8 cellular contexts compared by ENCODE assay signal in genomic region chr12:85874064-85874463, GRCh38. TPM values are rescaled to one million over a fixed set of nuclear protein-coding genes. Genes with fewer than 3 reads are reported as not detected.
A peak's percentile ranks its signal among the peaks of the same experiment; 100 is the strongest.
DNase-seq lines count a peak whose midpoint lies in the region; ATAC-seq, FAIRE-seq and TF ChIP-seq lines count a peak whose summit lies in the region.

Gene NTS (plus strand): TSS chr12:85874295. CDS start chr12:85874404, 109 bp downstream.

- H3K4me2 ChIP-seq in GM12878 (ENCODE audit: control insufficient read depth, insufficient read depth): no peak within 1 kb of the TSS

- H3K36me3 ChIP-seq in GM12878 (ENCODE audit: control insufficient read depth in 2 of 2, insufficient read depth in 2 of 2, low read length in 1 of 2) (no peaks in the 10 kb centered on the region), gastrocnemius medialis (no peaks in the 10 kb centered on the region)

- H3K4me1 ChIP-seq in GM12878 (ENCODE audit: control insufficient read depth, insufficient read depth, low read length): no peaks in the 10 kb centered on the region
- H3K4me1 ChIP-seq in gastrocnemius medialis: no peaks in the 10 kb centered on the region

- CTCF ChIA-PET in GM12878 (lab: Yijun Ruan, JAX): interaction anchor here (0.7 to 9.3 kb wide), 4 partner anchors 19 to 449 kb away, joined by 3 to 86 read pairs (median 11); no protein-coding TSS in a partner anchor

- intact Hi-C loops in GM12878 (cut with micrococcal nuclease; ENCODE audit: unreplicated experiment) (no loop called here), gastrocnemius medialis (cut with DNase I; ENCODE audit: low total_unique reads) (no loop called here)

- no TSS peak for BruUV-seq in GM12878 (replicated peaks; lab: Mats Ljungman, UMichigan)

- POLR2A ChIA-PET in GM12878 (lab: Charles Lee): no interaction called here

- H3K79me2 ChIP-seq in GM12878 (ENCODE audit: control insufficient read depth, insufficient read depth, low read length): no peaks in the 10 kb centered on the region

- RAD21 ChIA-PET in GM12878 (lab: Charles Lee; ENCODE audit: unreplicated experiment): no interaction called here

- no peak for FAIRE-seq in GM12878 (lab: Jason Lieb, UNC)

- peak; percentile 52 for DNase-seq in ELF-1 (ENCODE audit: low read depth, low spot score)
- DNase-seq in KBM-7: peak; percentile 66
- no peak for DNase-seq in GM12878 (ENCODE audit: low read depth, low spot score)
- no peak for DNase-seq in gastrocnemius medialis
- no peak for DNase-seq in NCI-H774 (lab: John Stamatoyannopoulos, UW)
- DNase-seq in NCI-H187 (lab: John Stamatoyannopoulos, UW): no peak
- DNase-seq in epidermal melanocyte (ENCODE audit: insufficient read length, low spot score): no peak

- H3K9me3 ChIP-seq in GM12878 (replicated peaks; ENCODE audit: control insufficient read depth, insufficient read depth, low read length) (no peaks in the 10 kb centered on the region), gastrocnemius medialis (no peaks in the 10 kb centered on the region)

- TF ChIP-seq POLR2A in GM12878 (IDR thresholded peaks at IDR 0.05; ENCODE audit: low read depth, low read length) (no peak), gastrocnemius medialis (IDR thresholded peaks at IDR 0.05) (no peak)

- no peak within 1 kb of the TSS for H3K9ac ChIP-seq in GM12878 (ENCODE audit: control insufficient read depth, insufficient read depth, low read length)

- no peak for TF ChIP-seq CTCF in GM12878 (IDR thresholded peaks at IDR 0.05 in 2 of 3, conservative IDR thresholded peaks at IDR 0.05 in 1 of 3; ENCODE audit: control insufficient read depth in 2 of 3, extremely low read depth in 1 of 3, insufficient read depth in 1 of 3, low read depth in 3 of 3, low read length in 3 of 3)
- no peak for TF ChIP-seq CTCF in gastrocnemius medialis (IDR thresholded peaks at IDR 0.05 in 4 of 5, conservative IDR thresholded peaks at IDR 0.05 in 1 of 5)

- no peak for TF ChIP-seq RAD21 in GM12878 (IDR thresholded peaks at IDR 0.05; ENCODE audit: insufficient read depth, low read depth, low read length)

- TF ChIP-seq EP300 in GM12878 (IDR thresholded peaks at IDR 0.05; ENCODE audit: borderline replicate concordance in 1 of 2, control insufficient read depth in 1 of 2, low read depth in 2 of 2, low read length in 2 of 2): no peak

- in situ Hi-C loops in KBM-7 (cut with MboI; ENCODE audit: low pct_unique_long_range_greater_than_20kb, low sequenced_read_pairs): loop anchor here (25.0 kb wide), 1 partner anchor 287 kb away; no protein-coding TSS in a partner anchor
- in situ Hi-C loops in GM12878 (cut with MboI): no loop called here
- in situ Hi-C loops in gastrocnemius medialis (cut with MboI; ENCODE audit: low sequenced_read_pairs in 4 of 4): loop anchor here in 3 of 4 donors (10.0 to 25.0 kb wide), 2 partner anchors 387 to 409 kb away; no protein-coding TSS in a partner anchor

- WGBS in GM12878 (ENCODE audit: insufficient coverage, insufficient replicate concordance, low lambda C conversion rate, missing lambda C conversion rate): 40% methylated on average over 2 of the region's 2 CpGs

- no peak within 1 kb of the TSS for H3K27ac ChIP-seq in GM12878 (ENCODE audit: control insufficient read depth, insufficient read depth)
- no peak within 1 kb of the TSS for H3K27ac ChIP-seq in gastrocnemius medialis

- SMC1A ChIA-PET in GM12878 (lab: Charles Lee; ENCODE audit: uncharacterized antibody, unreplicated experiment): interaction anchor here (0.7 to 0.8 kb wide), 2 partner anchors 449 to 452 kb away, joined by 3 read pairs; no protein-coding TSS in a partner anchor

- ATAC-seq in GM21717 (IDR thresholded peaks at IDR 0.05; ENCODE audit: unreplicated experiment) (peak; percentile 77), GM12878 (peak; percentile 84), gastrocnemius medialis (no peak)

- H3K27me3 ChIP-seq in GM12878 (replicated peaks in 1 of 2; ENCODE audit: control insufficient read depth in 2 of 2, insufficient read depth in 2 of 2, low read length in 1 of 2) (no peaks in the 10 kb centered on the region), gastrocnemius medialis (no peaks in the 10 kb centered on the region)

- H3K4me3 ChIP-seq in GM12878 (no peak within 1 kb of the TSS), gastrocnemius medialis (no peak within 1 kb of the TSS)

- H2AFZ ChIP-seq in GM12878 (ENCODE audit: control insufficient read depth, low read depth, low read length): no peak within 1 kb of the TSS

- no peaks in the 10 kb centered on the region for H4K20me1 ChIP-seq in GM12878 (ENCODE audit: control insufficient read depth, insufficient read depth)

TF ChIP-seq in GM12878, 131 proteins besides CTCF, POLR2A, EP300 and RAD21:
- TF ChIP-seq ATF7 (IDR thresholded peaks at IDR 0.05; ENCODE audit: low read depth) (peak; percentile 88), YY1 (IDR thresholded peaks at IDR 0.05; ENCODE audit: low read depth, low read length) (no peak), CHD2 (IDR thresholded peaks at IDR 0.05; ENCODE audit: borderline replicate concordance, low read depth, low read length) (no peak), ATF2 (IDR thresholded peaks at IDR 0.05; ENCODE audit: low read length) (peak; percentile 32; the same call in 1 of the 2 replicates), SPI1 (IDR thresholded peaks at IDR 0.05; ENCODE audit: borderline replicate concordance, insufficient read depth, low read depth, low read length) (peak; percentile 94)

RNA-seq across cellular contexts. Expression of gene NTS, which starts in this region (rescaled TPM):
- not detected in 2 replicates for total RNA-seq in GM12878 (2013; cell fraction: nucleolus; rRNA removed)
- total RNA-seq in GM12878 (2014; rRNA removed) (not detected in 2 replicates), GM12878 (2014; rRNA removed; fragmentation: Illumina TruSeq; extraction: Trizol) (not detected in 2 replicates), GM12878 (2021) (not detected in 2 replicates), gastrocnemius medialis (not detected)
- polyA plus RNA-seq in GM12878 (2011; ENCODE audit: low read depth): not detected
- polyA plus RNA-seq in GM12878 (2011; rRNA removed) (0.05 TPM in 1 of 2 replicates, not detected in the other), GM12878 (2014; fragmentation: Illumina TruSeq; extraction: Trizol) (not detected in 2 replicates), GM12878 (2014; fragmentation: Nextera tagmentation; extraction: Ambion mirVana) (under 1 TPM in 1 of 2 experiments, not detected in 1; 0.11 TPM), GM12878 (2014; rRNA removed) (not detected in 2 replicates), GM12878 (2016; fragmentation: Nextera tagmentation; extraction: Ambion mirVana) (not detected)
- polyA plus RNA-seq in GM12878 (2011; cell fraction: cytosol; rRNA removed): not detected in 2 replicates
- polyA plus RNA-seq in GM12878 (2011; cell fraction: nucleus; rRNA removed): not detected in 2 replicates
- polyA plus RNA-seq in GM12878 (2012): not detected in 2 replicates
- polyA minus RNA-seq in GM12878 (2011; rRNA and poly(A)+ RNA removed): not detected in 2 replicates
- polyA minus RNA-seq in GM12878 (2011; cell fraction: cytosol; rRNA and poly(A)+ RNA removed): not detected in 2 replicates
- polyA minus RNA-seq in GM12878 (2011; cell fraction: nucleus; rRNA and poly(A)+ RNA removed): not detected in 2 replicates

Comparison
In these comparisons a context has a peak if more than half of its experiments do, and no peak if none do; other contexts are left out.
1. Peak in ATAC-seq in GM12878; RNA of the gene not detected or under 1 TPM.
2. DNase-seq: peak in ELF-1 (single experiment) and KBM-7 (single experiment); none in GM12878 (single experiment), gastrocnemius medialis (0 of 2), NCI-H774 (single experiment), NCI-H187 (0 of 2) and epidermal melanocyte (single experiment).